In genomic region chr11:8828055-8828454, GRCh38 we compare ENCODE assay signal across 16 cellular contexts.
DNase-seq lines count a peak whose midpoint lies in the region; ATAC-seq and TF ChIP-seq lines count a peak whose summit lies in the region.
"Had no signal": no experiment of that assay in that cellular context is flagged by ENCODE, and none has a peak within 500 bp of the region (broad histone marks: within the 10 kb centered on the region; RNA-seq: fewer than 3 reads in every experiment).

No MANE protein-coding gene starts in this region.

- no peak overlapping the region for H3K4me3 ChIP-seq in HL-60 (replicated peaks; ENCODE audit: insufficient read depth, low read length)
- H3K4me3 ChIP-seq: MG63, PC-9, SJCRH30 had no signal

- H3K27ac ChIP-seq in HL-60 (replicated peaks) (peak overlapping the region; percentile 83), substantia nigra (ENCODE audit: low read depth, low read length, poor library complexity, severe bottlenecking) (peak overlapping the region; percentile 52)
- H3K27ac ChIP-seq: PC-9 had no signal

- CTCF ChIA-PET in HEK293T (lab: Yijun Ruan, JAX): interaction anchor here (0.5 kb wide), 1 partner anchor 255 kb away, joined by 3 read pairs; no protein-coding TSS in a partner anchor

- no peak for TF ChIP-seq CTCF in HL-60 (IDR thresholded peaks at IDR 0.05; ENCODE audit: insufficient read depth, low read length)

- POLR2A ChIA-PET in HEK293T (lab: Yijun Ruan, JAX): no interaction called here

- ATAC-seq in left lobe of liver (no peak), HG02938 (IDR thresholded peaks at IDR 0.05; ENCODE audit: unreplicated experiment) (no peak)
- ATAC-seq: CD8-positive, alpha-beta T cell; HCT116 had no signal

- H3K27me3 ChIP-seq in HL-60 (ENCODE audit: insufficient read depth, poor library complexity, severe bottlenecking): no peaks in the 10 kb centered on the region
- H3K27me3 ChIP-seq: MG63, SJCRH30 had no signal

- DNase-seq in HL-60 (ENCODE audit: low read depth in 1 of 2, low spot score in 1 of 2) (peak in 1 of 2 experiments; percentile 53), SKM-1 (lab: John Stamatoyannopoulos, UW; ENCODE audit: unreplicated experiment) (peak; percentile 40), left lobe of liver (ENCODE audit: low spot score) (peak; percentile 21), substantia nigra (lab: John Stamatoyannopoulos, UW) (no peak), HEK293T (ENCODE audit: extremely low spot score) (no peak), NCI-H187 (lab: John Stamatoyannopoulos, UW) (no peak)
- DNase-seq: CD8-positive, alpha-beta T cell; Karpas-422; MG63; NCI-H187 treated with DMSO at 0.1 percent for 48 hours; NCI-H69; NK-92 treated with Interleukin-12 subunit alpha and Interleukin-12 subunit beta, amount 100 ng/mL, for 24 hours; PC-9; SJCRH30 had no signal

TF ChIP-seq in HEK293T, 16 proteins besides CTCF, POLR2A, EP300 and RAD21:
- no peak for TF ChIP-seq FOXA1 (IDR thresholded peaks at IDR 0.05)
- no peak for TF ChIP-seq ZNF384 (IDR thresholded peaks at IDR 0.05)
- no peak for TF ChIP-seq TARDBP (IDR thresholded peaks at IDR 0.05)
- no peak for TF ChIP-seq BHLHE40 (IDR thresholded peaks at IDR 0.05; ENCODE audit: borderline replicate concordance)
- no peak for TF ChIP-seq L3MBTL2 (conservative IDR thresholded peaks at IDR 0.05)
- TF ChIP-seq CTBP1 (IDR thresholded peaks at IDR 0.05; ENCODE audit: borderline replicate concordance): no peak
- no peak for TF ChIP-seq NFRKB (IDR thresholded peaks at IDR 0.05)
- TF ChIP-seq FOXK2 (IDR thresholded peaks at IDR 0.05): no peak
- TF ChIP-seq SUZ12 (IDR thresholded peaks at IDR 0.05): no peak
- no peak for TF ChIP-seq ARNT (IDR thresholded peaks at IDR 0.05)
- TF ChIP-seq ELF4 (IDR thresholded peaks at IDR 0.05): no peak
- TF ChIP-seq SP1 (IDR thresholded peaks at IDR 0.05): no peak
- TF ChIP-seq PKNOX1 (IDR thresholded peaks at IDR 0.05): no peak
- no peak for TF ChIP-seq HDGF (IDR thresholded peaks at IDR 0.05; ENCODE audit: borderline replicate concordance)
- TF ChIP-seq FOXM1 (IDR thresholded peaks at IDR 0.05; ENCODE audit: borderline replicate concordance): no peak
- no peak for TF ChIP-seq LEF1 (IDR thresholded peaks at IDR 0.05; ENCODE audit: borderline replicate concordance)

Comparison
In these comparisons a context has a peak if more than half of its experiments do, and no peak if none do; other contexts are left out.
1. DNase-seq: peak in SKM-1 (single experiment) and left lobe of liver (single experiment); none in substantia nigra (0 of 49), HEK293T (single experiment) and NCI-H187 (0 of 2).